Comparison of ENCODE assay signal across 9 cellular contexts in genomic region chr1:89754518-89754917, GRCh38.
A peak's percentile ranks its signal among the peaks of the same experiment; 100 is the strongest.
DNase-seq lines count a peak whose midpoint lies in the region; ATAC-seq and TF ChIP-seq lines count a peak whose summit lies in the region.
"Had no signal": no experiment of that assay in that cellular context is flagged by ENCODE, and none has a peak within 500 bp of the region (broad histone marks: within the 10 kb centered on the region; RNA-seq: fewer than 3 reads in every experiment).

No MANE protein-coding gene starts in this region.

- no peaks in the 10 kb centered on the region for H3K9me3 ChIP-seq in neutrophil
- H3K9me3 ChIP-seq: SJCRH30 had no signal

- peak; percentile 13 for DNase-seq in EL
- peak; percentile 77 to 93 for DNase-seq in NOMO-1 (lab: John Stamatoyannopoulos, UW; ENCODE audit: unreplicated experiment in 2 of 2)
- DNase-seq in choroid plexus epithelial cell (ENCODE audit: low read depth), result peak; percentile 87
- no peak for DNase-seq in NCI-H2029 treated with DMSO at 0.1 percent for 48 hours (lab: John Stamatoyannopoulos, UW)
- DNase-seq in NCI-H510A (lab: John Stamatoyannopoulos, UW), result no peak
- DNase-seq: NCI-H1694 treated with DMSO at 0.1 percent for 48 hours, SJCRH30 had no signal

- no peak for ATAC-seq in HG02870 (IDR thresholded peaks at IDR 0.05; ENCODE audit: unreplicated experiment)

- no peaks in the 10 kb centered on the region for H3K36me3 ChIP-seq in neutrophil
- H3K36me3 ChIP-seq: SJCRH30 had no signal

- H3K4me1 ChIP-seq in neutrophil (ENCODE audit: control insufficient read depth in 1 of 2, insufficient read depth in 1 of 2, low read depth in 1 of 2, low read length in 1 of 2), result peaks cover 60 to 61% of the 10 kb centered on the region in 2 experiments
- H3K4me1 ChIP-seq: SJCRH30 had no signal

- no peaks in the 10 kb centered on the region for H3K27me3 ChIP-seq in neutrophil
- H3K27me3 ChIP-seq: SJCRH30 had no signal

- peak overlapping the region; percentile 82 for H3K27ac ChIP-seq in neutrophil
- H3K27ac ChIP-seq: SJCRH30 had no signal

- no peak overlapping the region for H3K4me3 ChIP-seq in choroid plexus epithelial cell (ENCODE audit: low read depth, low read length)
- H3K4me3 ChIP-seq in neutrophil (ENCODE audit: low read depth in 1 of 2, low read length in 1 of 2), result peak overlapping the region; percentile 3 to 31
- H3K4me3 ChIP-seq: SJCRH30 had no signal

- TF ChIP-seq CTCF in choroid plexus epithelial cell (conservative IDR thresholded peaks at IDR 0.05; ENCODE audit: low read depth, low read length) (no peak), neutrophil (IDR thresholded peaks at IDR 0.05) (no peak)

Comparison
In these comparisons a context has a peak if more than half of its experiments do, and no peak if none do; other contexts are left out.
1. DNase-seq: peak in EL (single experiment), NOMO-1 (2 of 2) and choroid plexus epithelial cell (single experiment); none in NCI-H2029 treated with DMSO at 0.1 percent for 48 hours (single experiment) and NCI-H510A (single experiment).